7 cellular contexts compared by ENCODE assay signal in genomic region chr14:63542231-63542999, GRCh38. TPM values are rescaled to one million over a fixed set of nuclear protein-coding genes. Genes with fewer than 3 reads are reported as not detected.
DNase-seq lines count a peak whose midpoint lies in the region; ATAC-seq lines count a peak whose summit lies in the region.

No MANE protein-coding gene starts in this region.

- no peaks in the 10 kb centered on the region for H3K9me3 ChIP-seq in right cardiac atrium (ENCODE audit: control insufficient read depth, low read length)

- peak overlapping the region; percentile 83 for H3K27ac ChIP-seq in right cardiac atrium (ENCODE audit: low read length)

- H3K9me3 Mint-ChIP-seq in activated naive CD8-positive, alpha-beta T cell treated with anti-CD3 and anti-CD28 coated beads for 36 hours: no peaks in the 10 kb centered on the region

- in situ Hi-C loops in G401 (cut with HindIII; ENCODE audit: low sequenced_read_pairs): no loop called here

- under 1% methylated on average over 46 of the region's 46 CpGs for WGBS in right cardiac atrium

- H3K36me3 Mint-ChIP-seq in activated naive CD8-positive, alpha-beta T cell treated with anti-CD3 and anti-CD28 coated beads for 36 hours: peaks cover 16% of the 10 kb centered on the region

- peak; percentile 56 for DNase-seq in G401 (ENCODE audit: low spot score)
- peak; percentile 75 for DNase-seq in NCI-H1092 treated with DMSO at 0.1 percent for 48 hours (lab: John Stamatoyannopoulos, UW)
- DNase-seq in activated naive CD8-positive, alpha-beta T cell treated with anti-CD3 and anti-CD28 coated beads for 36 hours: peak; percentile 6
- peak in 2 of 3 donors; percentile 10 to 51 for DNase-seq in right cardiac atrium
- DNase-seq in sciatic nerve (ENCODE audit: low spot score): peak; percentile 66
- DNase-seq in NOMO-1 (lab: John Stamatoyannopoulos, UW; ENCODE audit: unreplicated experiment in 2 of 2): no peak

- no peaks in the 10 kb centered on the region for H3K27me3 Mint-ChIP-seq in activated naive CD8-positive, alpha-beta T cell treated with anti-CD3 and anti-CD28 coated beads for 36 hours

- H3K27ac Mint-ChIP-seq in activated naive CD8-positive, alpha-beta T cell treated with anti-CD3 and anti-CD28 coated beads for 36 hours: peak overlapping the region; percentile 80

- peak; percentile 19 for ATAC-seq in GM21723 (IDR thresholded peaks at IDR 0.05; ENCODE audit: unreplicated experiment)
- peak; percentile 28 to 58 for ATAC-seq in right cardiac atrium
- no peak for ATAC-seq in sciatic nerve

- peaks cover 22% of the 10 kb centered on the region for H3K4me1 Mint-ChIP-seq in activated naive CD8-positive, alpha-beta T cell treated with anti-CD3 and anti-CD28 coated beads for 36 hours

- H3K4me3 ChIP-seq in right cardiac atrium (ENCODE audit: low read length): peak overlapping the region; percentile 63

- no peaks in the 10 kb centered on the region for H3K4me1 ChIP-seq in right cardiac atrium (ENCODE audit: control insufficient read depth, insufficient read depth, low read length)

- no peaks in the 10 kb centered on the region for H3K27me3 ChIP-seq in right cardiac atrium (ENCODE audit: control insufficient read depth, insufficient read depth)

- intact Hi-C loops in right cardiac atrium (cut with DNase I) (loop anchor here (5.0 kb wide), 2 partner anchors 150 to 155 kb away; no protein-coding TSS in a partner anchor), sciatic nerve (cut with DNase I) (no loop called here)

- peak overlapping the region; percentile 89 for H3K4me3 Mint-ChIP-seq in activated naive CD8-positive, alpha-beta T cell treated with anti-CD3 and anti-CD28 coated beads for 36 hours

RNA-seq across cellular contexts. Expression of gene PPP2R5E, which starts 0.8 kb away (rescaled TPM):
- 20.7 and 24.8 TPM in 2 replicates for total RNA-seq in G401 (2014; rRNA removed; shearing (Covaris generic))
- 10 to 100 TPM; 42.8 to 44.8 TPM for total RNA-seq in activated naive CD8-positive, alpha-beta T cell treated with anti-CD3 and anti-CD28 coated beads for 36 hours
- 10 to 100 TPM; 35.7 to 38.4 (median 36.6) TPM for total RNA-seq in right cardiac atrium
- 10.3 TPM for polyA plus RNA-seq in right cardiac atrium
- total RNA-seq in sciatic nerve: 37.6 TPM

Comparison
In these comparisons a context has a peak if more than half of its experiments do, and no peak if none do; other contexts are left out.
1. DNase-seq: peak in G401 (single experiment), NCI-H1092 treated with DMSO at 0.1 percent for 48 hours (single experiment), activated naive CD8-positive, alpha-beta T cell treated with anti-CD3 and anti-CD28 coated beads for 36 hours (single experiment), right cardiac atrium (2 of 3) and sciatic nerve (single experiment); none in NOMO-1 (0 of 2).